ENCODE assay signal across 1 cellular context in genomic region chr1:119783354-119784126, GRCh38.
TF ChIP-seq lines count a peak whose summit lies in the region.

No MANE protein-coding gene starts in this region.

TF ChIP-seq in HepG2, 621 proteins besides CTCF, POLR2A, EP300 and RAD21 (continued from another document and continues in another):
- TF ChIP-seq SOX6 (IDR thresholded peaks at IDR 0.05) = no peak
- peak; percentile 56; the same call in 1 of the 2 replicates for TF ChIP-seq SOX6 (CRISPR knock-in tag; IDR thresholded peaks at IDR 0.05)
- TF ChIP-seq ZSCAN12 (CRISPR knock-in tag; IDR thresholded peaks at IDR 0.05) = no peak
- TF ChIP-seq ZNF260 (CRISPR knock-in tag; IDR thresholded peaks at IDR 0.05; ENCODE audit: borderline replicate concordance, low read depth) = no peak
- no peak for TF ChIP-seq NBN (conservative IDR thresholded peaks at IDR 0.05)
- TF ChIP-seq KDM1A (CRISPR knock-in tag; IDR thresholded peaks at IDR 0.05) = 0 out of 2 replicates have a peak, but pooled peaks have one; percentile 21
- TF ChIP-seq ZKSCAN5 (CRISPR knock-in tag; IDR thresholded peaks at IDR 0.05) = no peak
- TF ChIP-seq ZNF644 (CRISPR knock-in tag; IDR thresholded peaks at IDR 0.05; ENCODE audit: low read depth) = 0 out of 2 replicates have a peak, but pooled peaks have one; percentile 27
- peak; percentile 55; the same call in 1 of the 2 replicates for TF ChIP-seq SOX5 (CRISPR knock-in tag; IDR thresholded peaks at IDR 0.05; ENCODE audit: borderline replicate concordance)
- TF ChIP-seq RAD51 (IDR thresholded peaks at IDR 0.05; ENCODE audit: borderline replicate concordance) = no peak
- TF ChIP-seq TBP (CRISPR knock-in tag; IDR thresholded peaks at IDR 0.05) = no peak
- no peak for TF ChIP-seq ZFP62 (CRISPR knock-in tag; IDR thresholded peaks at IDR 0.05)
- no peak for TF ChIP-seq DPF2 (CRISPR knock-in tag; IDR thresholded peaks at IDR 0.05; ENCODE audit: borderline replicate concordance, low read depth)
- TF ChIP-seq GRHL1 (CRISPR knock-in tag; conservative IDR thresholded peaks at IDR 0.05) = no peak
- no peak for TF ChIP-seq ATF7-NPFF (CRISPR knock-in tag; IDR thresholded peaks at IDR 0.05; ENCODE audit: low read depth)
- TF ChIP-seq THAP8 (CRISPR knock-in tag; IDR thresholded peaks at IDR 0.05; ENCODE audit: borderline replicate concordance) = no peak
- no peak for TF ChIP-seq ZNF530 (CRISPR knock-in tag; IDR thresholded peaks at IDR 0.05; ENCODE audit: low read depth)
- TF ChIP-seq RBAK (CRISPR knock-in tag; IDR thresholded peaks at IDR 0.05) = no peak
- TF ChIP-seq ARNT (IDR thresholded peaks at IDR 0.05) = no peak
- TF ChIP-seq SRF (IDR thresholded peaks at IDR 0.05; ENCODE audit: low read depth, low read length) = no peak
- TF ChIP-seq HDAC2 (CRISPR knock-in tag; IDR thresholded peaks at IDR 0.05) = 0 out of 2 replicates have a peak, but pooled peaks have one; percentile 29
- TF ChIP-seq ZNF18 (CRISPR knock-in tag; IDR thresholded peaks at IDR 0.05; ENCODE audit: insufficient replicate concordance) = no peak
- TF ChIP-seq ZNF101 (CRISPR knock-in tag; IDR thresholded peaks at IDR 0.05; ENCODE audit: borderline replicate concordance, low read depth) = no peak
- no peak for TF ChIP-seq BATF2 (CRISPR knock-in tag; IDR thresholded peaks at IDR 0.05)
- peak; percentile 90 for TF ChIP-seq BCL6 (CRISPR knock-in tag; IDR thresholded peaks at IDR 0.05)
- TF ChIP-seq LRRFIP1 (CRISPR knock-in tag; conservative IDR thresholded peaks at IDR 0.05) = no peak
- TF ChIP-seq SCMH1 (CRISPR knock-in tag; IDR thresholded peaks at IDR 0.05; ENCODE audit: borderline replicate concordance) = no peak
- peak; percentile 24; the same call in 1 of the 2 replicates for TF ChIP-seq SAP130 (CRISPR knock-in tag; IDR thresholded peaks at IDR 0.05; ENCODE audit: low read depth)
- peak; percentile 45; the same call in 1 of the 2 replicates for TF ChIP-seq NR2F6 (IDR thresholded peaks at IDR 0.05)
- TF ChIP-seq NR2F6 (CRISPR knock-in tag; IDR thresholded peaks at IDR 0.05) = peak; percentile 41; the same call in 1 of the 2 replicates
- no peak for TF ChIP-seq FOXJ3 (CRISPR knock-in tag; IDR thresholded peaks at IDR 0.05; ENCODE audit: borderline replicate concordance)
- no peak for TF ChIP-seq ZKSCAN1 (IDR thresholded peaks at IDR 0.05; ENCODE audit: low read length)
- peak; percentile 92 for TF ChIP-seq CEBPG (CRISPR knock-in tag; IDR thresholded peaks at IDR 0.05)
- no peak for TF ChIP-seq JUNB (CRISPR knock-in tag; IDR thresholded peaks at IDR 0.05; ENCODE audit: borderline replicate concordance)
- TF ChIP-seq GMEB1 (CRISPR knock-in tag; IDR thresholded peaks at IDR 0.05; ENCODE audit: borderline replicate concordance) = no peak
- no peak for TF ChIP-seq ZNF275 (CRISPR knock-in tag; IDR thresholded peaks at IDR 0.05; ENCODE audit: borderline replicate concordance)
- no peak for TF ChIP-seq CBX1 (IDR thresholded peaks at IDR 0.05; ENCODE audit: low read depth)
- no peak for TF ChIP-seq ZNF790 (CRISPR knock-in tag; IDR thresholded peaks at IDR 0.05; ENCODE audit: borderline replicate concordance)
- no peak for TF ChIP-seq TFAP4 (IDR thresholded peaks at IDR 0.05; ENCODE audit: borderline replicate concordance, low read depth)
- no peak for TF ChIP-seq CREB1 (IDR thresholded peaks at IDR 0.05)
- peak; percentile 27; the same call in 1 of the 2 replicates for TF ChIP-seq CREB1 (CRISPR knock-in tag; IDR thresholded peaks at IDR 0.05)
- TF ChIP-seq ZSCAN31 (CRISPR knock-in tag; IDR thresholded peaks at IDR 0.05; ENCODE audit: low read depth) = no peak
- no peak for TF ChIP-seq ZNF460 (CRISPR knock-in tag; IDR thresholded peaks at IDR 0.05; ENCODE audit: borderline replicate concordance)
- peak; percentile 61 for TF ChIP-seq TBX2 (CRISPR knock-in tag; IDR thresholded peaks at IDR 0.05; ENCODE audit: borderline replicate concordance)
- TF ChIP-seq ZSCAN25 (CRISPR knock-in tag; IDR thresholded peaks at IDR 0.05) = no peak
- TF ChIP-seq UBTF (CRISPR knock-in tag; IDR thresholded peaks at IDR 0.05) = no peak
- TF ChIP-seq SMC3 (IDR thresholded peaks at IDR 0.05; ENCODE audit: low read length) = peak; percentile 12; the same call in 1 of the 2 replicates
- TF ChIP-seq CENPT (CRISPR knock-in tag; IDR thresholded peaks at IDR 0.05; ENCODE audit: low read depth) = no peak
- TF ChIP-seq ZNF274 (CRISPR knock-in tag; IDR thresholded peaks at IDR 0.05) = no peak
- no peak for TF ChIP-seq ZNF746 (CRISPR knock-in tag; IDR thresholded peaks at IDR 0.05)
- no peak for TF ChIP-seq ZBTB39 (CRISPR knock-in tag; IDR thresholded peaks at IDR 0.05)
- TF ChIP-seq ZNF800 (CRISPR knock-in tag; IDR thresholded peaks at IDR 0.05) = no peak
- TF ChIP-seq SP4 (CRISPR knock-in tag; IDR thresholded peaks at IDR 0.05) = no peak
